Comparison of ENCODE assay signal across 6 cellular contexts in the genomic region with DNA sequence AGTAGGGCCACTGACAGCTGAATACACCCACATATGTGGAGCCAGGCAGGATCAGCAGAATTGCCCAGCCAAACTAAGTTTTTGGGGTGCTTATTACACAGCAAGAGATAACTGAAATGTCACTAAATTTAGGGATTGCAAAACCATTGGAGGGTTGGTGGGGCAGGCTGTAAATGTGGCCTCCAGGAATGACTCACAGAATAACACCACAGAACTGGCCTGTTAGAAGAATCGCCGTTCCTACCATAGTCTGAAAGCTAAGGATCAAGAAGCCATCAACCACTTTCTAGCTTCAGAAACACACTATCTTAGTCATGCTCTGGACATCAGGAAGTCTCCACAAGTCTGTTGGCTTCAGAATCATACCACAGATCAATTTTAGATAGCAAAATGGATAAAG. TPM values are rescaled to one million over a fixed set of nuclear protein-coding genes. Genes with fewer than 3 reads are reported as not detected.
DNase-seq lines count a peak whose midpoint lies in the region; FAIRE-seq and TF ChIP-seq lines count a peak whose summit lies in the region.
"Not testable (repeated sequence)": the region's sequence is repeated elsewhere in the genome, so short reads cannot be mapped to it uniquely, and the experiment has no call there.

No MANE protein-coding gene starts in this region.

- H3K18ac ChIP-seq in mesenchymal stem cell (ENCODE audit: low read depth in 1 of 2, low read length in 2 of 2), result not testable (repeated sequence)

- not testable (repeated sequence) for H3K79me1 ChIP-seq in mesenchymal stem cell (replicated peaks; ENCODE audit: low read length, poor library complexity, severe bottlenecking)

- no CpG with 5 or more reads among the region's 2 CpGs for WGBS in mesenchymal stem cell

- TF ChIP-seq POLR2A in NB4 (IDR thresholded peaks at IDR 0.05; ENCODE audit: extremely low read depth, insufficient read length), result not testable (repeated sequence)

- H2AK5ac ChIP-seq in mesenchymal stem cell (ENCODE audit: low read length, severe bottlenecking), result not testable (repeated sequence)

- DNase-seq in HFFc6 (peak; percentile 4), NB4 (ENCODE audit: low read depth) (peak; percentile 41), amniotic epithelial cell (ENCODE audit: low read depth) (peak; percentile 0), cerebellar cortex (ENCODE audit: low spot score) (peak; percentile 2), mesenchymal stem cell (peak; percentile 1)
- not testable (repeated sequence) for DNase-seq in RCC 7860 (ENCODE audit: low spot score)

- not testable (repeated sequence) for H3K14ac ChIP-seq in mesenchymal stem cell (ENCODE audit: low read length in 2 of 2)

- not testable (repeated sequence) for H3K9me3 Mint-ChIP-seq in HFFc6

- not testable (repeated sequence) for H3K9me3 ChIP-seq in mesenchymal stem cell (ENCODE audit: control insufficient read depth, low read length)

- H3K4me3 ChIP-seq in NB4 (ENCODE audit: low read depth, low read length); mesenchymal stem cell (ENCODE audit: insufficient read depth in 1 of 2, low read depth in 1 of 2, low read length in 2 of 2): not testable (repeated sequence)

- H3K4me3 Mint-ChIP-seq in HFFc6, result peak overlapping the region; percentile 52

- H2BK12ac ChIP-seq in mesenchymal stem cell (ENCODE audit: low read length in 2 of 2), result not testable (repeated sequence)

- H3K27ac ChIP-seq in mesenchymal stem cell (ENCODE audit: low read length, poor library complexity, severe bottlenecking), result not testable (repeated sequence)

- FAIRE-seq in RCC 7860 (lab: Jason Lieb, UNC), result peak; percentile 74

- not testable (repeated sequence) for H4K91ac ChIP-seq in mesenchymal stem cell (ENCODE audit: low read length)

- TF ChIP-seq CTCF in HFFc6 (IDR thresholded peaks at IDR 0.05); NB4 (IDR thresholded peaks at IDR 0.05; ENCODE audit: low read depth, low read length): not testable (repeated sequence)

- not testable (repeated sequence) for H3K36me3 ChIP-seq in mesenchymal stem cell (ENCODE audit: control insufficient read depth in 1 of 2, insufficient read depth in 2 of 2, low read depth in 1 of 2, low read length in 2 of 2)

- not testable (repeated sequence) for H2BK15ac ChIP-seq in mesenchymal stem cell (ENCODE audit: low read depth, poor library complexity, severe bottlenecking)

- H2BK120ac ChIP-seq in mesenchymal stem cell (ENCODE audit: low read depth, low read length), result not testable (repeated sequence)

- H3K4ac ChIP-seq in mesenchymal stem cell (ENCODE audit: low read depth in 1 of 2, low read length in 2 of 2), result not testable (repeated sequence)

- H2AFZ ChIP-seq in mesenchymal stem cell (ENCODE audit: low read depth, low read length), result not testable (repeated sequence)

- H3K4me1 Mint-ChIP-seq in HFFc6 (ENCODE audit: low read depth), result peaks cover 11% of the 10 kb centered on the region

- not testable (repeated sequence) for H4K8ac ChIP-seq in mesenchymal stem cell (ENCODE audit: low read length)

- not testable (repeated sequence) for H3K4me2 ChIP-seq in mesenchymal stem cell (ENCODE audit: low read length, poor library complexity, severe bottlenecking)

- peak overlapping the region; percentile 85 for H3K27ac Mint-ChIP-seq in HFFc6

- not testable (repeated sequence) for H3K27me3 Mint-ChIP-seq in HFFc6 (ENCODE audit: insufficient read depth)

- H3K27me3 ChIP-seq in mesenchymal stem cell (ENCODE audit: control insufficient read depth in 1 of 2, insufficient read depth in 1 of 2, low read length in 2 of 2), result not testable (repeated sequence)

- not testable (repeated sequence) for H3K4me1 ChIP-seq in mesenchymal stem cell (ENCODE audit: control insufficient read depth, insufficient read depth, low read depth, low read length)

- H2BK5ac ChIP-seq in mesenchymal stem cell (ENCODE audit: low read depth, low read length, poor library complexity, severe bottlenecking), result not testable (repeated sequence)

- not testable (repeated sequence) for H3K23ac ChIP-seq in mesenchymal stem cell (ENCODE audit: low read length in 2 of 2)

- not testable (repeated sequence) for H3K9ac ChIP-seq in mesenchymal stem cell (ENCODE audit: low read length)

- not testable (repeated sequence) for H3K36me3 Mint-ChIP-seq in HFFc6 (ENCODE audit: low read depth)

RNA-seq across cellular contexts. Expression of a gene that starts 24.0 kb away (rescaled TPM):
- total RNA-seq in HFFc6 (2021; fragmentation: NEBNext Ultra II Directional; extraction: Animal tissue kit (Norgen Biotek cat#: 25700)), result 1 to 10 TPM; 2.2 to 6.2 (median 5.0) TPM
- 1.2 TPM for polyA plus RNA-seq in mesenchymal stem cell (2013, experiment 1 of 2)
- polyA plus RNA-seq in mesenchymal stem cell (2013, experiment 2 of 2), result 0.89 TPM

RNA-seq across cellular contexts. Expression of a gene that starts 24.7 kb away (rescaled TPM):
- total RNA-seq in HFFc6 (2021; fragmentation: NEBNext Ultra II Directional; extraction: Animal tissue kit (Norgen Biotek cat#: 25700)), result 10 to 100 TPM; 13.8 to 34.6 (median 23.0) TPM
- 9.1 TPM for polyA plus RNA-seq in mesenchymal stem cell (2013, experiment 1 of 2)
- 7.7 TPM for polyA plus RNA-seq in mesenchymal stem cell (2013, experiment 2 of 2)
